In genomic region chr3:16658004-16658932, GRCh38 we compare ENCODE assay signal across 11 cellular contexts. TPM values are rescaled to one million over a fixed set of nuclear protein-coding genes. Genes with fewer than 3 reads are reported as not detected.
A peak's percentile ranks its signal among the peaks of the same experiment; 100 is the strongest.
DNase-seq lines count a peak whose midpoint lies in the region; TF ChIP-seq lines count a peak whose summit lies in the region.
"Had no signal": no experiment of that assay in that cellular context is flagged by ENCODE, and none has a peak within 500 bp of the region (broad histone marks: within the 10 kb centered on the region; RNA-seq: fewer than 3 reads in every experiment).

No MANE protein-coding gene starts in this region.

- intact Hi-C loops in MCF 10A (cut with micrococcal nuclease): no loop called here

- H3K27me3 Mint-ChIP-seq in mesothelial cell of epicardium (ENCODE audit: low read depth): peaks cover 2% of the 10 kb centered on the region
- H3K27me3 Mint-ChIP-seq in MCF 10A (ENCODE audit: insufficient read depth, unreplicated experiment): peaks cover 51% of the 10 kb centered on the region

- in situ Hi-C loops in astrocyte of the cerebellum (cut with HindIII; ENCODE audit: low sequenced_read_pairs): no loop called here

- H3K27ac Mint-ChIP-seq in mesothelial cell of epicardium (peak overlapping the region; percentile 14), MCF 10A (ENCODE audit: low read depth, unreplicated experiment) (no peak overlapping the region)

- DNase-seq in HFF-Myc (ENCODE audit: extremely low read depth, low read depth) (no peak), NCI-H1436 (lab: John Stamatoyannopoulos, UW) (peak; percentile 81), astrocyte of the cerebellum (ENCODE audit: low read depth) (no peak), mesothelial cell of epicardium (ENCODE audit: low spot score in 2 of 2, unreplicated experiment in 2 of 2) (no peak), MCF 10A (ENCODE audit: unreplicated experiment) (no peak), NCI-H446 treated with DMSO at 0.1 percent for 48 hours (lab: John Stamatoyannopoulos, UW) (no peak), HT-29 (ENCODE audit: low spot score) (no peak)
- DNase-seq: activated naive CD4-positive, alpha-beta T cell treated with anti-CD3 and anti-CD28 coated beads, Interleukin-2, amount 50 U/mL, for 16 hours; Caco-2; dermis blood vessel endothelial cell had no signal

- H3K4me3 ChIP-seq in HFF-Myc (replicated peaks; ENCODE audit: low read depth, low read length) (no peak overlapping the region), astrocyte of the cerebellum (ENCODE audit: low read depth, low read length) (no peak overlapping the region)
- H3K4me3 ChIP-seq: skin epidermis had no signal

- no TSS peak for BruUV-seq in MCF 10A (replicated peaks; lab: Mats Ljungman, UMichigan)

- H3K4me1 Mint-ChIP-seq in mesothelial cell of epicardium (peaks cover 17% of the 10 kb centered on the region), MCF 10A (ENCODE audit: insufficient read depth, unreplicated experiment) (no peaks in the 10 kb centered on the region)

- H3K4me3 Mint-ChIP-seq in mesothelial cell of epicardium (no peak overlapping the region), MCF 10A (ENCODE audit: unreplicated experiment) (no peak overlapping the region)

- POLR2A ChIA-PET in MCF 10A (lab: Yijun Ruan, JAX): interaction anchor here (0.5 kb wide), 1 partner anchor 108 kb away, joined by 6 read pairs; no protein-coding TSS in a partner anchor

- H3K36me3 Mint-ChIP-seq in mesothelial cell of epicardium (peaks cover 8% of the 10 kb centered on the region), MCF 10A (ENCODE audit: insufficient read depth, unreplicated experiment) (no peaks in the 10 kb centered on the region)

- TF ChIP-seq CTCF in HFF-Myc (IDR thresholded peaks at IDR 0.05; ENCODE audit: low read depth, low read length, missing control alignments) (peak; percentile 26), astrocyte of the cerebellum (IDR thresholded peaks at IDR 0.05; ENCODE audit: low read depth, low read length, missing control alignments) (peak; percentile 53), mesothelial cell of epicardium (IDR thresholded peaks at IDR 0.05; ENCODE audit: unreplicated experiment) (no peak), MCF 10A (IDR thresholded peaks at IDR 0.05; ENCODE audit: unreplicated experiment) (no peak)

- CTCF ChIA-PET in MCF 10A (lab: Yijun Ruan, JAX): no interaction called here

- peaks cover 18% of the 10 kb centered on the region for H3K9me3 Mint-ChIP-seq in mesothelial cell of epicardium
- no peaks in the 10 kb centered on the region for H3K9me3 Mint-ChIP-seq in MCF 10A (ENCODE audit: unreplicated experiment)

RNA-seq across cellular contexts. Expression of gene DAZL, which starts 53.0 kb away (rescaled TPM):
- total RNA-seq in mesothelial cell of epicardium: not detected in 3 replicates
- total RNA-seq in MCF 10A (2022): not detected in 2 replicates
- not detected in 2 replicates for total RNA-seq in HT-29 (2014; rRNA removed; shearing (Covaris generic))
- total RNA-seq: Caco-2, dermis blood vessel endothelial cell had no signal

Comparison
In these comparisons a context has a peak if more than half of its experiments do, and no peak if none do; other contexts are left out.
1. CTCF ChIP-seq: peak in HFF-Myc (single experiment) and astrocyte of the cerebellum (single experiment); none in mesothelial cell of epicardium (single experiment) and MCF 10A (single experiment).